ENCODE assay signal across 8 cellular contexts in genomic region chr1:63774617-63775417, GRCh38. TPM values are rescaled to one million over a fixed set of nuclear protein-coding genes. Genes with fewer than 3 reads are reported as not detected.
A peak's percentile ranks its signal among the peaks of the same experiment; 100 is the strongest.
DNase-seq lines count a peak whose midpoint lies in the region; ATAC-seq and TF ChIP-seq lines count a peak whose summit lies in the region.

No MANE protein-coding gene starts in this region.

- no peaks in the 10 kb centered on the region for H3K9me3 ChIP-seq in psoas muscle

- WGBS in psoas muscle, 3 donors: 1% methylated on average over 66 to 72 of the region's 72 CpGs

- peak overlapping the region; percentile 83 for H3K4me3 ChIP-seq in psoas muscle

- ATAC-seq in psoas muscle: peak; percentile 17 to 54 (median 36)
- ATAC-seq in HG03460 (IDR thresholded peaks at IDR 0.05; ENCODE audit: unreplicated experiment): no peak
- ATAC-seq in GM21526 (IDR thresholded peaks at IDR 0.05; ENCODE audit: low FRiP score, unreplicated experiment): no peak

- peak overlapping the region; percentile 87 for H3K27ac ChIP-seq in psoas muscle

- H3K4me1 ChIP-seq in psoas muscle: peaks cover 15% of the 10 kb centered on the region

- no peaks in the 10 kb centered on the region for H3K36me3 ChIP-seq in psoas muscle (ENCODE audit: insufficient read depth in 1 of 2, low read depth in 1 of 2)

- DNase-seq in SKM-1 treated with dmso at 0.1 percent for 144 hours (lab: John Stamatoyannopoulos, UW; ENCODE audit: unreplicated experiment) (peak; percentile 5), SKM-1 (lab: John Stamatoyannopoulos, UW; ENCODE audit: unreplicated experiment) (no peak), HuH-7.5 (ENCODE audit: low spot score) (peak; percentile 38), amniotic stem cell (lab: John Stamatoyannopoulos, UW) (peak; percentile 18), hippocampal formation (lab: John Stamatoyannopoulos, UW) (peak; percentile 5 to 51), psoas muscle (peak; percentile 46 to 71)

- TF ChIP-seq CTCF in psoas muscle (IDR thresholded peaks at IDR 0.05): no peak

- intact Hi-C loops in psoas muscle (cut with DNase I): loop anchor here (5.0 to 10.0 kb wide), 7 partner anchors 83 to 470 kb away; no protein-coding TSS in a partner anchor

- H3K27me3 ChIP-seq in psoas muscle (ENCODE audit: insufficient read depth in 3 of 3, low read length in 2 of 3): peaks cover 0 to 7% (median 0%) of the 10 kb centered on the region in 3 donors

RNA-seq across cellular contexts. Expression of gene ROR1, which starts 1.0 kb away (rescaled TPM):
- total RNA-seq in psoas muscle: 1 to 10 TPM; 1.2 to 2.8 (median 2.0) TPM
- under 1 TPM; 0.13 to 0.69 (median 0.44) TPM for polyA plus RNA-seq in psoas muscle

Comparison
In these comparisons a context has a peak if more than half of its experiments do, and no peak if none do; other contexts are left out.
1. ATAC-seq: peak in psoas muscle (4 of 4); none in HG03460 (single experiment) and GM21526 (single experiment).